In the genomic region with DNA sequence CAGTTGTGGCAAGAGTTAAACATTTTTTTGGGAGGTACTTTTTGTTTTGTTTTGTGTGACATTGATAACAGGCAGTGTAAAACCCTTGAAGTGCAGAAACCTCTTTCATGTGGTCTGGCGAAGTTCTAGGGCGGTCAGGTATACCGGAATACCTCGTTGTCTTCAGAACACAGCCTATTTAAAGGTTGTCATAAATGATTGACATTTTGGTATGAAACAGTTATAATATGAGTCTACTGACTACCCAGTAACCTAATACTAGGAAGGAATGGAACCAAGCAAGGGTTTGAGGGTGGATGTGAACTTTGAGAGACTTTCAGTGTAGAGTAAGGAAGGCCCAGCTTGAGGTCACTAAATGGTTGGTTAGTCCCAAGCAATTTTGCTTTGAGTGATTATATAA, we compare ENCODE assay signal across 8 cellular contexts. TPM values are rescaled to one million over a fixed set of nuclear protein-coding genes. Genes with fewer than 3 reads are reported as not detected.
DNase-seq lines count a peak whose midpoint lies in the region; ATAC-seq and TF ChIP-seq lines count a peak whose summit lies in the region.

No MANE protein-coding gene starts in this region.

- H3K4me2 ChIP-seq in mesendoderm (ENCODE audit: low read length) = no peak overlapping the region
- H3K4me2 ChIP-seq in Karpas-422 (ENCODE audit: low read depth, low read length, poor library complexity, severe bottlenecking) = no peak overlapping the region

- H4K8ac ChIP-seq in mesendoderm (ENCODE audit: low read depth, low read length) = no peak overlapping the region

- H3K4me3 ChIP-seq in brain microvascular endothelial cell (ENCODE audit: low read depth, low read length) (no peak overlapping the region), mesendoderm (ENCODE audit: low read length) (no peak overlapping the region), Karpas-422 (ENCODE audit: low read length) (no peak overlapping the region)

- POLR2A ChIA-PET in activated CD8-positive, alpha-beta T cell treated with anti-CD3 and anti-CD28 coated beads for 36 hours (lab: Charles Lee) = interaction anchor here (0.7 to 0.8 kb wide), 2 partner anchors 12 to 56 kb away, joined by 3 read pairs; no protein-coding TSS in a partner anchor

- no peak overlapping the region for H3K4ac ChIP-seq in mesendoderm (ENCODE audit: low read depth, low read length)

- H3K9me2 ChIP-seq in Karpas-422 (replicated peaks; ENCODE audit: insufficient read depth, low read length) = no peaks in the 10 kb centered on the region

- no peak overlapping the region for H4K5ac ChIP-seq in mesendoderm (ENCODE audit: low read length)

- no peak overlapping the region for H2BK5ac ChIP-seq in mesendoderm (ENCODE audit: low read length)

- no peak overlapping the region for H2BK15ac ChIP-seq in mesendoderm (replicated peaks; ENCODE audit: low read depth)

- TF ChIP-seq CTCF in activated CD8-positive, alpha-beta T cell treated with anti-CD3 and anti-CD28 coated beads for 36 hours (IDR thresholded peaks at IDR 0.05) = no peak
- no peak for TF ChIP-seq CTCF in progenitor cell of endocrine pancreas (IDR thresholded peaks at IDR 0.05; ENCODE audit: unreplicated experiment)
- no peak for TF ChIP-seq CTCF in brain microvascular endothelial cell (IDR thresholded peaks at IDR 0.05; ENCODE audit: low read depth, low read length, missing control alignments)

- H3K4me3 Mint-ChIP-seq in activated CD8-positive, alpha-beta T cell treated with anti-CD3 and anti-CD28 coated beads for 36 hours = no peak overlapping the region
- H3K4me3 Mint-ChIP-seq in progenitor cell of endocrine pancreas (ENCODE audit: low read depth) = no peak overlapping the region

- DNase-seq in activated CD8-positive, alpha-beta T cell treated with anti-CD3 and anti-CD28 coated beads for 36 hours = peak; percentile 87
- DNase-seq in progenitor cell of endocrine pancreas (ENCODE audit: low spot score, unreplicated experiment) (no peak), brain microvascular endothelial cell (no peak), mesendoderm (no peak), epidermal melanocyte (ENCODE audit: insufficient read length, low spot score) (no peak), Karpas-422 (no peak)

- in situ Hi-C loops in brain microvascular endothelial cell (cut with HindIII; ENCODE audit: low pct_ligation_motif_present, low sequenced_read_pairs) = no loop called here

- no peaks in the 10 kb centered on the region for H3K27me3 ChIP-seq in brain microvascular endothelial cell (replicated peaks)
- no peaks in the 10 kb centered on the region for H3K27me3 ChIP-seq in mesendoderm (ENCODE audit: insufficient read depth, low read length, poor library complexity)
- no peaks in the 10 kb centered on the region for H3K27me3 ChIP-seq in Karpas-422 (ENCODE audit: low read length)

- no peaks in the 10 kb centered on the region for H3K9me3 Mint-ChIP-seq in activated CD8-positive, alpha-beta T cell treated with anti-CD3 and anti-CD28 coated beads for 36 hours
- no peaks in the 10 kb centered on the region for H3K9me3 Mint-ChIP-seq in progenitor cell of endocrine pancreas (ENCODE audit: low read depth)

- H3K4me1 ChIP-seq in mesendoderm (ENCODE audit: control insufficient read depth, low read depth, low read length) (no peaks in the 10 kb centered on the region), Karpas-422 (ENCODE audit: low read length) (no peaks in the 10 kb centered on the region)

- no peak overlapping the region for H3K23ac ChIP-seq in mesendoderm (ENCODE audit: low read length)

- no CpG with 5 or more reads among the region's 4 CpGs for WGBS in mesendoderm (ENCODE audit: extremely low coverage, insufficient coverage, low lambda C conversion rate)

- no peak overlapping the region for H2BK120ac ChIP-seq in mesendoderm (ENCODE audit: low read depth, low read length)

- H3K9ac ChIP-seq in mesendoderm (ENCODE audit: low read length) (no peak overlapping the region), Karpas-422 (ENCODE audit: low read length) (no peak overlapping the region)

- H4K20me1 ChIP-seq in Karpas-422 (ENCODE audit: insufficient read depth, low read depth, low read length) = no peaks in the 10 kb centered on the region

- no peak overlapping the region for H3K56ac ChIP-seq in mesendoderm (ENCODE audit: low read length)

- H3K36me3 ChIP-seq in brain microvascular endothelial cell (replicated peaks) (no peaks in the 10 kb centered on the region), mesendoderm (ENCODE audit: control insufficient read depth, insufficient read depth, low read length) (peaks cover 3% of the 10 kb centered on the region), Karpas-422 (ENCODE audit: insufficient read depth, low read length) (no peaks in the 10 kb centered on the region)

- H3K27me3 Mint-ChIP-seq in activated CD8-positive, alpha-beta T cell treated with anti-CD3 and anti-CD28 coated beads for 36 hours = no peaks in the 10 kb centered on the region
- no peaks in the 10 kb centered on the region for H3K27me3 Mint-ChIP-seq in progenitor cell of endocrine pancreas

- H3K4me1 Mint-ChIP-seq in activated CD8-positive, alpha-beta T cell treated with anti-CD3 and anti-CD28 coated beads for 36 hours (ENCODE audit: low read depth) = peaks cover 50% of the 10 kb centered on the region
- H3K4me1 Mint-ChIP-seq in progenitor cell of endocrine pancreas (ENCODE audit: low read depth) = peaks cover 11% of the 10 kb centered on the region

- peaks cover 2% of the 10 kb centered on the region for H3K36me3 Mint-ChIP-seq in activated CD8-positive, alpha-beta T cell treated with anti-CD3 and anti-CD28 coated beads for 36 hours (ENCODE audit: low read depth)
- peaks cover 29% of the 10 kb centered on the region for H3K36me3 Mint-ChIP-seq in progenitor cell of endocrine pancreas (ENCODE audit: insufficient read depth)

- H3K79me2 ChIP-seq in mesendoderm (ENCODE audit: control insufficient read depth, insufficient read depth, low read length) = no peaks in the 10 kb centered on the region
- H3K79me2 ChIP-seq in Karpas-422 (ENCODE audit: low read length) = no peaks in the 10 kb centered on the region

- H2AK5ac ChIP-seq in mesendoderm (ENCODE audit: low read length) = no peak overlapping the region

- H2AFZ ChIP-seq in Karpas-422 (ENCODE audit: low read length) = no peak overlapping the region

- intact Hi-C loops in activated CD8-positive, alpha-beta T cell treated with anti-CD3 and anti-CD28 coated beads for 36 hours (cut with micrococcal nuclease) = loop anchor here (2.0 kb wide), 1 partner anchor 58 kb away; a partner anchor contains a TSS

- no peak overlapping the region for H3K27ac ChIP-seq in brain microvascular endothelial cell
- no peak overlapping the region for H3K27ac ChIP-seq in mesendoderm (ENCODE audit: low read depth, low read length)
- no peak overlapping the region for H3K27ac ChIP-seq in Karpas-422 (ENCODE audit: low read length)

- no peak overlapping the region for H3K18ac ChIP-seq in mesendoderm (ENCODE audit: low read length)

- H3K9me3 ChIP-seq in Karpas-422 (ENCODE audit: low read length) = no peaks in the 10 kb centered on the region

- H3K27ac Mint-ChIP-seq in activated CD8-positive, alpha-beta T cell treated with anti-CD3 and anti-CD28 coated beads for 36 hours = peak overlapping the region; percentile 47
- H3K27ac Mint-ChIP-seq in progenitor cell of endocrine pancreas = peak overlapping the region; percentile 45

- CTCF ChIA-PET in activated CD8-positive, alpha-beta T cell treated with anti-CD3 and anti-CD28 coated beads for 36 hours (lab: Charles Lee) = interaction anchor here (1.1 kb wide), 1 partner anchor 141 kb away, joined by 3 read pairs; no protein-coding TSS in a partner anchor

- ATAC-seq in GM18508 (IDR thresholded peaks at IDR 0.05; ENCODE audit: insufficient read depth, unreplicated experiment) (peak; percentile 96), HG02943 (IDR thresholded peaks at IDR 0.05; ENCODE audit: low read depth, unreplicated experiment) (peak; percentile 98)
- peak; percentile 95 for ATAC-seq in activated CD8-positive, alpha-beta T cell treated with anti-CD3 and anti-CD28 coated beads for 36 hours

- H3K79me1 ChIP-seq in mesendoderm (ENCODE audit: low read length) = no peaks in the 10 kb centered on the region

RNA-seq across cellular contexts. Expression of a gene that starts 40.5 kb away (rescaled TPM):
- total RNA-seq in activated CD8-positive, alpha-beta T cell treated with anti-CD3 and anti-CD28 coated beads for 36 hours = 1 to 10 TPM; 8.1 to 9.2 TPM
- 122 and 126 TPM in 2 replicates for total RNA-seq in progenitor cell of endocrine pancreas
- 14.2 TPM for polyA plus RNA-seq in mesendoderm (2013, experiment 1 of 2)
- 14.8 TPM for polyA plus RNA-seq in mesendoderm (2013, experiment 2 of 2)
- not detected in 2 replicates for total RNA-seq in Karpas-422 (2014; rRNA removed; shearing (Covaris generic); ENCODE audit: low replicate concordance)

RNA-seq across cellular contexts. Expression of a gene that starts 57.8 kb away (rescaled TPM):
- 10 to 100 TPM; 22.6 to 25.2 TPM for total RNA-seq in activated CD8-positive, alpha-beta T cell treated with anti-CD3 and anti-CD28 coated beads for 36 hours
- total RNA-seq in progenitor cell of endocrine pancreas = 36.7 and 37.7 TPM in 2 replicates
- 16.5 TPM for polyA plus RNA-seq in mesendoderm (2013, experiment 1 of 2)
- polyA plus RNA-seq in mesendoderm (2013, experiment 2 of 2) = 16.5 TPM
- 48.2 and 67.3 TPM in 2 replicates for total RNA-seq in Karpas-422 (2014; rRNA removed; shearing (Covaris generic); ENCODE audit: low replicate concordance)

Comparison
In these comparisons a context has a peak if more than half of its experiments do, and no peak if none do; other contexts are left out.
1. RNA of a gene that starts 40.5 kb away (total RNA-seq): 122 to 126 TPM in progenitor cell of endocrine pancreas; 8.1 to 9.2 TPM in activated CD8-positive, alpha-beta T cell treated with anti-CD3 and anti-CD28 coated beads for 36 hours and not detected in Karpas-422; every median in the first group is over 10 times any median in the second.
2. Peak in every context shown above with its lines, with median percentiles within 50 percentile points of each other: ATAC-seq.